In genomic region chr17:57838453-57838852, GRCh38 we compare ENCODE assay signal across 1 cellular context.
TF ChIP-seq lines count a peak whose summit lies in the region.

No MANE protein-coding gene starts in this region.

TF ChIP-seq in HepG2, 621 proteins besides CTCF, POLR2A, EP300 and RAD21 (continued from another document and continues in another):
- TF ChIP-seq ZNF451 (CRISPR knock-in tag; IDR thresholded peaks at IDR 0.05) (no peak), ZBTB46 (CRISPR knock-in tag; IDR thresholded peaks at IDR 0.05; ENCODE audit: borderline replicate concordance) (no peak), ZNF430 (CRISPR knock-in tag; IDR thresholded peaks at IDR 0.05) (0 out of 2 replicates have a peak, but pooled peaks have one; percentile 46), MTF1 (CRISPR knock-in tag; IDR thresholded peaks at IDR 0.05) (no peak), ZBTB38 (CRISPR knock-in tag; IDR thresholded peaks at IDR 0.05) (no peak), MXD4 (CRISPR knock-in tag; IDR thresholded peaks at IDR 0.05) (peak; percentile 86; the same call in 1 of the 2 replicates), KDM3A (CRISPR knock-in tag; IDR thresholded peaks at IDR 0.05; ENCODE audit: low read depth) (no peak), AGO2 (optimal IDR thresholded peaks at IDR 0.05; ENCODE audit: low read depth, low read length) (no peak), NR2F2 (IDR thresholded peaks at IDR 0.05; ENCODE audit: borderline replicate concordance, low read depth) (peak; percentile 81), ATF7-NPFF (CRISPR knock-in tag; IDR thresholded peaks at IDR 0.05; ENCODE audit: low read depth) (no peak), ZNF121 (CRISPR knock-in tag; IDR thresholded peaks at IDR 0.05) (peak; percentile 52; the same call in 1 of the 2 replicates), ZSCAN25 (CRISPR knock-in tag; IDR thresholded peaks at IDR 0.05) (no peak), MLX (CRISPR knock-in tag; IDR thresholded peaks at IDR 0.05) (peak; percentile 85), POGK (CRISPR knock-in tag; conservative IDR thresholded peaks at IDR 0.05) (peak; percentile 46; the same call in 1 of the 2 replicates), KDM6A (CRISPR knock-in tag; IDR thresholded peaks at IDR 0.05; ENCODE audit: low read depth) (peak; percentile 75; the same call in 1 of the 2 replicates), ZNF274 (CRISPR knock-in tag; IDR thresholded peaks at IDR 0.05) (no peak), ZNF383 (CRISPR knock-in tag; IDR thresholded peaks at IDR 0.05; ENCODE audit: borderline replicate concordance) (peak; percentile 78; the same call in 1 of the 2 replicates), PAX8 (CRISPR knock-in tag; IDR thresholded peaks at IDR 0.05; ENCODE audit: borderline replicate concordance) (no peak; the same call in 1 of the 2 replicates), RCOR2 (CRISPR knock-in tag; IDR thresholded peaks at IDR 0.05) (peak; percentile 96), UBTF (CRISPR knock-in tag; IDR thresholded peaks at IDR 0.05) (no peak), GATAD2A (CRISPR knock-in tag; IDR thresholded peaks at IDR 0.05) (peak; percentile 99), ZNF572 (CRISPR knock-in tag; IDR thresholded peaks at IDR 0.05) (no peak), ZNF124 (CRISPR knock-in tag; IDR thresholded peaks at IDR 0.05) (peak; percentile 41; the same call in 1 of the 2 replicates), ISL2 (CRISPR knock-in tag; IDR thresholded peaks at IDR 0.05) (peak; percentile 91), LCORL (IDR thresholded peaks at IDR 0.05) (peak; percentile 77; the same call in 1 of the 2 replicates), LCORL (CRISPR knock-in tag; IDR thresholded peaks at IDR 0.05) (peak; percentile 97), MEF2D (CRISPR knock-in tag; IDR thresholded peaks at IDR 0.05) (peak; percentile 92), ZNF816 (CRISPR knock-in tag; IDR thresholded peaks at IDR 0.05; ENCODE audit: borderline replicate concordance) (no peak), ZNF280B (CRISPR knock-in tag; IDR thresholded peaks at IDR 0.05; ENCODE audit: borderline replicate concordance) (no peak), FOXM1 (CRISPR knock-in tag; IDR thresholded peaks at IDR 0.05) (no peak), ZNF34 (CRISPR knock-in tag; IDR thresholded peaks at IDR 0.05; ENCODE audit: borderline replicate concordance) (0 out of 2 replicates have a peak, but pooled peaks have one; percentile 73), ZNF264 (CRISPR knock-in tag; IDR thresholded peaks at IDR 0.05) (0 out of 2 replicates have a peak, but pooled peaks have one; percentile 24), KDM1A (CRISPR knock-in tag; IDR thresholded peaks at IDR 0.05) (0 out of 2 replicates have a peak, but pooled peaks have one; percentile 52), GABPA (IDR thresholded peaks at IDR 0.05; ENCODE audit: low read depth, low read length) (no peak), GABPA (CRISPR knock-in tag; IDR thresholded peaks at IDR 0.05; ENCODE audit: low read depth) (peak; percentile 39; the same call in 1 of the 2 replicates)
- TF ChIP-seq, protein P1, sequence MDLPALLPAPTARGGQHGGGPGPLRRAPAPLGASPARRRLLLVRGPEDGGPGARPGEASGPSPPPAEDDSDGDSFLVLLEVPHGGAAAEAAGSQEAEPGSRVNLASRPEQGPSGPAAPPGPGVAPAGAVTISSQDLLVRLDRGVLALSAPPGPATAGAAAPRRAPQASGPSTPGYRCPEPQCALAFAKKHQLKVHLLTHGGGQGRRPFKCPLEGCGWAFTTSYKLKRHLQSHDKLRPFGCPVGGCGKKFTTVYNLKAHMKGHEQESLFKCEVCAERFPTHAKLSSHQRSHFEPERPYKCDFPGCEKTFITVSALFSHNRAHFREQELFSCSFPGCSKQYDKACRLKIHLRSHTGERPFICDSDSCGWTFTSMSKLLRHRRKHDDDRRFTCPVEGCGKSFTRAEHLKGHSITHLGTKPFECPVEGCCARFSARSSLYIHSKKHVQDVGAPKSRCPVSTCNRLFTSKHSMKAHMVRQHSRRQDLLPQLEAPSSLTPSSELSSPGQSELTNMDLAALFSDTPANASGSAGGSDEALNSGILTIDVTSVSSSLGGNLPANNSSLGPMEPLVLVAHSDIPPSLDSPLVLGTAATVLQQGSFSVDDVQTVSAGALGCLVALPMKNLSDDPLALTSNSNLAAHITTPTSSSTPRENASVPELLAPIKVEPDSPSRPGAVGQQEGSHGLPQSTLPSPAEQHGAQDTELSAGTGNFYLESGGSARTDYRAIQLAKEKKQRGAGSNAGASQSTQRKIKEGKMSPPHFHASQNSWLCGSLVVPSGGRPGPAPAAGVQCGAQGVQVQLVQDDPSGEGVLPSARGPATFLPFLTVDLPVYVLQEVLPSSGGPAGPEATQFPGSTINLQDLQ (CRISPR knock-in tag; IDR thresholded peaks at IDR 0.05), result no peak
- TF ChIP-seq, protein P2, sequence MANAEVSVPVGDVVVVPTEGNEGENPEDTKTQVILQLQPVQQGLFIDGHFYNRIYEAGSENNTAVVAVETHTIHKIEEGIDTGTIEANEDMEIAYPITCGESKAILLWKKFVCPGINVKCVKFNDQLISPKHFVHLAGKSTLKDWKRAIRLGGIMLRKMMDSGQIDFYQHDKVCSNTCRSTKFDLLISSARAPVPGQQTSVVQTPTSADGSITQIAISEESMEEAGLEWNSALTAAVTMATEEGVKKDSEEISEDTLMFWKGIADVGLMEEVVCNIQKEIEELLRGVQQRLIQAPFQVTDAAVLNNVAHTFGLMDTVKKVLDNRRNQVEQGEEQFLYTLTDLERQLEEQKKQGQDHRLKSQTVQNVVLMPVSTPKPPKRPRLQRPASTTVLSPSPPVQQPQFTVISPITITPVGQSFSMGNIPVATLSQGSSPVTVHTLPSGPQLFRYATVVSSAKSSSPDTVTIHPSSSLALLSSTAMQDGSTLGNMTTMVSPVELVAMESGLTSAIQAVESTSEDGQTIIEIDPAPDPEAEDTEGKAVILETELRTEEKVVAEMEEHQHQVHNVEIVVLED (CRISPR knock-in tag; IDR thresholded peaks at IDR 0.05; ENCODE audit: borderline replicate concordance), result peak; percentile 29; the same call in 1 of the 2 replicates
- TF ChIP-seq, protein P3, sequence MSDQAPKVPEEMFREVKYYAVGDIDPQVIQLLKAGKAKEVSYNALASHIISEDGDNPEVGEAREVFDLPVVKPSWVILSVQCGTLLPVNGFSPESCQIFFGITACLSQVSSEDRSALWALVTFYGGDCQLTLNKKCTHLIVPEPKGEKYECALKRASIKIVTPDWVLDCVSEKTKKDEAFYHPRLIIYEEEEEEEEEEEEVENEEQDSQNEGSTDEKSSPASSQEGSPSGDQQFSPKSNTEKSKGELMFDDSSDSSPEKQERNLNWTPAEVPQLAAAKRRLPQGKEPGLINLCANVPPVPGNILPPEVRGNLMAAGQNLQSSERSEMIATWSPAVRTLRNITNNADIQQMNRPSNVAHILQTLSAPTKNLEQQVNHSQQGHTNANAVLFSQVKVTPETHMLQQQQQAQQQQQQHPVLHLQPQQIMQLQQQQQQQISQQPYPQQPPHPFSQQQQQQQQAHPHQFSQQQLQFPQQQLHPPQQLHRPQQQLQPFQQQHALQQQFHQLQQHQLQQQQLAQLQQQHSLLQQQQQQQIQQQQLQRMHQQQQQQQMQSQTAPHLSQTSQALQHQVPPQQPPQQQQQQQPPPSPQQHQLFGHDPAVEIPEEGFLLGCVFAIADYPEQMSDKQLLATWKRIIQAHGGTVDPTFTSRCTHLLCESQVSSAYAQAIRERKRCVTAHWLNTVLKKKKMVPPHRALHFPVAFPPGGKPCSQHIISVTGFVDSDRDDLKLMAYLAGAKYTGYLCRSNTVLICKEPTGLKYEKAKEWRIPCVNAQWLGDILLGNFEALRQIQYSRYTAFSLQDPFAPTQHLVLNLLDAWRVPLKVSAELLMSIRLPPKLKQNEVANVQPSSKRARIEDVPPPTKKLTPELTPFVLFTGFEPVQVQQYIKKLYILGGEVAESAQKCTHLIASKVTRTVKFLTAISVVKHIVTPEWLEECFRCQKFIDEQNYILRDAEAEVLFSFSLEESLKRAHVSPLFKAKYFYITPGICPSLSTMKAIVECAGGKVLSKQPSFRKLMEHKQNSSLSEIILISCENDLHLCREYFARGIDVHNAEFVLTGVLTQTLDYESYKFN (CRISPR knock-in tag; conservative IDR thresholded peaks at IDR 0.05), result peak; percentile 94
- TF ChIP-seq, protein P4, sequence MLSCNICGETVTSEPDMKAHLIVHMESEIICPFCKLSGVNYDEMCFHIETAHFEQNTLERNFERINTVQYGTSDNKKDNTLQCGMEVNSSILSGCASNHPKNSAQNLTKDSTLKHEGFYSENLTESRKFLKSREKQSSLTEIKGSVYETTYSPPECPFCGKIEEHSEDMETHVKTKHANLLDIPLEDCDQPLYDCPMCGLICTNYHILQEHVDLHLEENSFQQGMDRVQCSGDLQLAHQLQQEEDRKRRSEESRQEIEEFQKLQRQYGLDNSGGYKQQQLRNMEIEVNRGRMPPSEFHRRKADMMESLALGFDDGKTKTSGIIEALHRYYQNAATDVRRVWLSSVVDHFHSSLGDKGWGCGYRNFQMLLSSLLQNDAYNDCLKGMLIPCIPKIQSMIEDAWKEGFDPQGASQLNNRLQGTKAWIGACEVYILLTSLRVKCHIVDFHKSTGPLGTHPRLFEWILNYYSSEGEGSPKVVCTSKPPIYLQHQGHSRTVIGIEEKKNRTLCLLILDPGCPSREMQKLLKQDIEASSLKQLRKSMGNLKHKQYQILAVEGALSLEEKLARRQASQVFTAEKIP (CRISPR knock-in tag; IDR thresholded peaks at IDR 0.05; ENCODE audit: borderline replicate concordance), result no peak
- TF ChIP-seq, protein P5, sequence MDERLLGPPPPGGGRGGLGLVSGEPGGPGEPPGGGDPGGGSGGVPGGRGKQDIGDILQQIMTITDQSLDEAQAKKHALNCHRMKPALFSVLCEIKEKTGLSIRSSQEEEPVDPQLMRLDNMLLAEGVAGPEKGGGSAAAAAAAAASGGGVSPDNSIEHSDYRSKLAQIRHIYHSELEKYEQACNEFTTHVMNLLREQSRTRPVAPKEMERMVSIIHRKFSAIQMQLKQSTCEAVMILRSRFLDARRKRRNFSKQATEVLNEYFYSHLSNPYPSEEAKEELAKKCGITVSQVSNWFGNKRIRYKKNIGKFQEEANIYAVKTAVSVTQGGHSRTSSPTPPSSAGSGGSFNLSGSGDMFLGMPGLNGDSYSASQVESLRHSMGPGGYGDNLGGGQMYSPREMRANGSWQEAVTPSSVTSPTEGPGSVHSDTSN (CRISPR knock-in tag; IDR thresholded peaks at IDR 0.05), result no peak
